ENCODE assay signal across 27 cellular contexts in the genomic region with DNA sequence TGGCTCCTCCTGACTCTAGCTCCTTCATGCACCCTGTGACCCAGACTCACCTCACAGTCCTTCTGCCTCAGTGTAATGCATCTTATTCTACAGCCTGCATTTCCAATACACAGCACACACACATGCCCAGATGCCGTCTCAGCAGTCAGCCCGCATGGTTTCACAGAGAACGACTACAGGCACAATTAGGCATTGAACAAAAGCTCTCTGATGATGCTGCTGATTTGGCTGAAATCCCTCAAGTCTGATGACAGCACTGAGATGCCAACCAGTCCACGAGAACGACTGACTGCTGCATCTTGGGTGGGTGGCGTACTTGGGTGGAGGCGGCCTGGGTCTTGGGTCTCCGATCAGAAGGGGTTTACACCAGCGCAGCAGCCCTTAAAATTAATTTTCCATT.
DNase-seq lines count a peak whose midpoint lies in the region; ATAC-seq and TF ChIP-seq lines count a peak whose summit lies in the region.
"Had no signal": no experiment of that assay in that cellular context is flagged by ENCODE, and none has a peak within 500 bp of the region (broad histone marks: within the 10 kb centered on the region; RNA-seq: fewer than 3 reads in every experiment).

No MANE protein-coding gene starts in this region.

- H3K4me2 ChIP-seq in GM23338 = no peak overlapping the region

- no peak overlapping the region for H3K4me3 ChIP-seq in GM23338
- H3K4me3 ChIP-seq: adrenal gland, cardiac muscle cell, K562, ovary, sigmoid colon, upper lobe of right lung had no signal

- H3K9me2 ChIP-seq in GM23338 (ENCODE audit: insufficient read depth) = no peaks in the 10 kb centered on the region

- 0 out of 2 replicates have a peak, but pooled peaks cover under 1% of the 10 kb centered on the region for H4K20me1 ChIP-seq in GM23338 (replicated peaks; ENCODE audit: insufficient read depth)

- no peaks in the 10 kb centered on the region for H3K27me3 ChIP-seq in GM23338 (ENCODE audit: insufficient read depth)
- H3K27me3 ChIP-seq: adrenal gland, cardiac muscle cell, ovary, sigmoid colon, upper lobe of right lung had no signal

- H3K36me3 ChIP-seq in GM23338 (ENCODE audit: insufficient read depth) = no peaks in the 10 kb centered on the region
- H3K36me3 ChIP-seq: adrenal gland, cardiac muscle cell, ovary, sigmoid colon, upper lobe of right lung had no signal

- H3K27ac ChIP-seq in GM23338 (ENCODE audit: low read depth) = no peak overlapping the region
- H3K27ac ChIP-seq: adrenal gland, cardiac muscle cell, epithelial cell of prostate, ovary, sigmoid colon, upper lobe of right lung had no signal

- peak overlapping the region; percentile 6; the same call in 1 of the 2 replicates for H3K27ac Mint-ChIP-seq in GM23338
- H3K27ac Mint-ChIP-seq in activated T-helper 1 cell treated with anti-CD3 and anti-CD28 coated beads, Interleukin-12 subunit alpha, Interleukin-12 subunit beta, Interleukin-2, Interleukin-4 antibody, amounts not matched to agents 30 ng/mL and 10 ng/mL and 1 ng/mL, durations not matched to agents 14 hours and 24 hours and 36 hours = no peak overlapping the region
- H3K27ac Mint-ChIP-seq: activated CD4-positive, alpha-beta memory T cell treated with anti-CD3 and anti-CD28 coated beads, Interleukin-2, amount 10 ng/mL, durations not matched to agents 7 days and 5 days; CD4-positive, alpha-beta T cell had no signal

- H3K4me1 ChIP-seq in GM23338 (ENCODE audit: insufficient read depth) = no peaks in the 10 kb centered on the region
- H3K4me1 ChIP-seq: adrenal gland, upper lobe of right lung had no signal

- no peaks in the 10 kb centered on the region for H3K36me3 Mint-ChIP-seq in GM23338 (ENCODE audit: low read depth)
- H3K36me3 Mint-ChIP-seq in activated T-helper 1 cell treated with anti-CD3 and anti-CD28 coated beads, Interleukin-12 subunit alpha, Interleukin-12 subunit beta, Interleukin-2, Interleukin-4 antibody, amounts not matched to agents 30 ng/mL and 10 ng/mL and 1 ng/mL, durations not matched to agents 14 hours and 24 hours and 36 hours (ENCODE audit: low read depth) = no peaks in the 10 kb centered on the region

- intact Hi-C loops in posterior cingulate gyrus (cut with DNase I) = no loop called here
- intact Hi-C loops in left ventricle myocardium superior (cut with micrococcal nuclease) = no loop called here
- intact Hi-C loops in activated T-helper 1 cell treated with anti-CD3 and anti-CD28 coated beads, Interleukin-12 subunit alpha, Interleukin-12 subunit beta, Interleukin-2, Interleukin-4 antibody, amounts not matched to agents 30 ng/mL and 10 ng/mL and 1 ng/mL, durations not matched to agents 14 hours and 24 hours and 36 hours (cut with micrococcal nuclease) = no loop called here

- no peak for TF ChIP-seq CTCF in GM23338 (conservative IDR thresholded peaks at IDR 0.05; ENCODE audit: low read depth in 2 of 2)

- ATAC-seq in GM23338 (no peak), left ventricle myocardium superior (no peak)
- ATAC-seq: K562, SK-N-SH treated with all-trans-retinoic acid at 6 μM for 48 hours, upper lobe of right lung had no signal

- H2AFZ ChIP-seq in GM23338 = no peak overlapping the region

- DNase-seq in GM23338 (ENCODE audit: low spot score) (no peak), anterior cingulate cortex (lab: John Stamatoyannopoulos, UW) (peak in 49 of 58 donors; percentile 24 to 90 (median 59)), hypothalamus (lab: John Stamatoyannopoulos, UW) (peak in 33 of 51 donors; percentile 13 to 81 (median 50)), posterior cingulate gyrus (peak in 8 of 10 donors; percentile 47 to 91 (median 61)), left ventricle myocardium superior (no peak), UCSD-AML1 (lab: John Stamatoyannopoulos, UW; ENCODE audit: unreplicated experiment) (no peak)
- no peak for DNase-seq in activated T-helper 1 cell treated with anti-CD3 and anti-CD28 coated beads, Interleukin-12 subunit alpha, Interleukin-12 subunit beta, Interleukin-2, Interleukin-4 antibody, amounts not matched to agents 30 ng/mL and 10 ng/mL and 1 ng/mL, durations not matched to agents 14 hours and 24 hours and 36 hours (ENCODE audit: low spot score)
- DNase-seq: activated CD4-positive, alpha-beta memory T cell treated with anti-CD3 and anti-CD28 coated beads, Interleukin-2, amount 10 ng/mL, durations not matched to agents 7 days and 5 days; activated CD4-positive, CD25-positive, alpha-beta regulatory T cell; activated gamma-delta T cell; adrenal gland; CD4-positive, alpha-beta T cell; DMS153; GDM1; islet precursor cell; MM.1S; NCI-H1436 treated with DMSO at 0.1 percent for 48 hours; ovary; RPMI8226; sigmoid colon; stimulated activated CD4-positive, alpha-beta T cell treated with anti-CD3 and anti-CD28 coated beads, Interleukin-15, amount 100 ng/mL, for 24 hours; T-helper 9 cell; upper lobe of right lung had no signal

- H3K9me3 Mint-ChIP-seq in GM23338 = no peaks in the 10 kb centered on the region
- no peaks in the 10 kb centered on the region for H3K9me3 Mint-ChIP-seq in activated T-helper 1 cell treated with anti-CD3 and anti-CD28 coated beads, Interleukin-12 subunit alpha, Interleukin-12 subunit beta, Interleukin-2, Interleukin-4 antibody, amounts not matched to agents 30 ng/mL and 10 ng/mL and 1 ng/mL, durations not matched to agents 14 hours and 24 hours and 36 hours
- H3K9me3 Mint-ChIP-seq: CD4-positive, alpha-beta T cell had no signal

- H3K4me1 Mint-ChIP-seq in GM23338 = peaks cover 9% of the 10 kb centered on the region
- H3K4me1 Mint-ChIP-seq in activated T-helper 1 cell treated with anti-CD3 and anti-CD28 coated beads, Interleukin-12 subunit alpha, Interleukin-12 subunit beta, Interleukin-2, Interleukin-4 antibody, amounts not matched to agents 30 ng/mL and 10 ng/mL and 1 ng/mL, durations not matched to agents 14 hours and 24 hours and 36 hours (ENCODE audit: low read depth) = no peaks in the 10 kb centered on the region
- H3K4me1 Mint-ChIP-seq: activated CD4-positive, alpha-beta memory T cell treated with anti-CD3 and anti-CD28 coated beads, Interleukin-2, amount 10 ng/mL, durations not matched to agents 7 days and 5 days had no signal

- H3K4me3 Mint-ChIP-seq in GM23338 = no peak overlapping the region
- no peak overlapping the region for H3K4me3 Mint-ChIP-seq in activated T-helper 1 cell treated with anti-CD3 and anti-CD28 coated beads, Interleukin-12 subunit alpha, Interleukin-12 subunit beta, Interleukin-2, Interleukin-4 antibody, amounts not matched to agents 30 ng/mL and 10 ng/mL and 1 ng/mL, durations not matched to agents 14 hours and 24 hours and 36 hours
- H3K4me3 Mint-ChIP-seq: activated CD4-positive, alpha-beta memory T cell treated with anti-CD3 and anti-CD28 coated beads, Interleukin-2, amount 10 ng/mL, durations not matched to agents 7 days and 5 days; CD4-positive, alpha-beta T cell had no signal

- H3K27me3 Mint-ChIP-seq in GM23338 (ENCODE audit: insufficient read depth, low read depth, poor library complexity) = peaks cover 2% of the 10 kb centered on the region
- no peaks in the 10 kb centered on the region for H3K27me3 Mint-ChIP-seq in activated T-helper 1 cell treated with anti-CD3 and anti-CD28 coated beads, Interleukin-12 subunit alpha, Interleukin-12 subunit beta, Interleukin-2, Interleukin-4 antibody, amounts not matched to agents 30 ng/mL and 10 ng/mL and 1 ng/mL, durations not matched to agents 14 hours and 24 hours and 36 hours (ENCODE audit: insufficient read depth)
- H3K27me3 Mint-ChIP-seq: activated CD4-positive, alpha-beta memory T cell treated with anti-CD3 and anti-CD28 coated beads, Interleukin-2, amount 10 ng/mL, durations not matched to agents 7 days and 5 days; CD4-positive, alpha-beta T cell had no signal

- no peaks in the 10 kb centered on the region for H3K79me2 ChIP-seq in GM23338 (replicated peaks; ENCODE audit: insufficient read depth)

- H3F3A ChIP-seq in GM23338 (replicated peaks; ENCODE audit: low read depth) = no peaks in the 10 kb centered on the region

TF ChIP-seq in GM23338, 12 proteins besides CTCF, POLR2A, EP300 and RAD21 (continues in another document):
- TF ChIP-seq NANOG (IDR thresholded peaks at IDR 0.05; ENCODE audit: borderline replicate concordance) (no peak), EZH2 (IDR thresholded peaks at IDR 0.05; ENCODE audit: low read depth, unreplicated experiment) (no peak), ZNF331 (CRISPR knock-in tag; IDR thresholded peaks at IDR 0.05; ENCODE audit: low read depth) (no peak), STAT1 (IDR thresholded peaks at IDR 0.05; ENCODE audit: unreplicated experiment) (no peak), JUNB (IDR thresholded peaks at IDR 0.05; ENCODE audit: unreplicated experiment) (no peak), EZH2phosphoT487 (IDR thresholded peaks at IDR 0.05; ENCODE audit: unreplicated experiment) (no peak), POLR2AphosphoS5 (IDR thresholded peaks at IDR 0.05; ENCODE audit: low read depth) (no peak)
- TF ChIP-seq, protein P1, sequence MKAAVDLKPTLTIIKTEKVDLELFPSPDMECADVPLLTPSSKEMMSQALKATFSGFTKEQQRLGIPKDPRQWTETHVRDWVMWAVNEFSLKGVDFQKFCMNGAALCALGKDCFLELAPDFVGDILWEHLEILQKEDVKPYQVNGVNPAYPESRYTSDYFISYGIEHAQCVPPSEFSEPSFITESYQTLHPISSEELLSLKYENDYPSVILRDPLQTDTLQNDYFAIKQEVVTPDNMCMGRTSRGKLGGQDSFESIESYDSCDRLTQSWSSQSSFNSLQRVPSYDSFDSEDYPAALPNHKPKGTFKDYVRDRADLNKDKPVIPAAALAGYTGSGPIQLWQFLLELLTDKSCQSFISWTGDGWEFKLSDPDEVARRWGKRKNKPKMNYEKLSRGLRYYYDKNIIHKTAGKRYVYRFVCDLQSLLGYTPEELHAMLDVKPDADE (IDR thresholded peaks at IDR 0.05) = no peak

Comparison
In these comparisons a context has a peak if more than half of its experiments do, and no peak if none do; other contexts are left out.
1. DNase-seq: peak in anterior cingulate cortex (49 of 58), hypothalamus (33 of 51) and posterior cingulate gyrus (8 of 10); none in GM23338 (single experiment), left ventricle myocardium superior (single experiment), activated T-helper 1 cell treated with anti-CD3 and anti-CD28 coated beads, Interleukin-12 subunit alpha, Interleukin-12 subunit beta, Interleukin-2, Interleukin-4 antibody, amounts not matched to agents 30 ng/mL and 10 ng/mL and 1 ng/mL, durations not matched to agents 14 hours and 24 hours and 36 hours (single experiment) and UCSD-AML1 (single experiment).